Comparison of ENCODE assay signal across 9 cellular contexts in genomic region chr11:116931206-116931953, GRCh38.
DNase-seq lines count a peak whose midpoint lies in the region; ATAC-seq and TF ChIP-seq lines count a peak whose summit lies in the region.
"Had no signal": no experiment of that assay in that cellular context is flagged by ENCODE, and none has a peak within 500 bp of the region (broad histone marks: within the 10 kb centered on the region; RNA-seq: fewer than 3 reads in every experiment).

No MANE protein-coding gene starts in this region.

- peaks cover 17 to 18% of the 10 kb centered on the region in 2 experiments; a peak in 3 of 4 replicates for H3K4me1 ChIP-seq in SK-N-SH (ENCODE audit: control insufficient read depth in 1 of 2, insufficient read depth in 2 of 2, low read depth in 1 of 2, low read length in 1 of 2)

- H3K27me3 Mint-ChIP-seq in activated T-cell treated with anti-CD3 and anti-CD28 coated beads, Interleukin-2, amount 50 U/mL, for 72 hours (ENCODE audit: low read depth) = no peaks in the 10 kb centered on the region

- no peak for TF ChIP-seq EP300 in SK-N-SH (IDR thresholded peaks at IDR 0.05; ENCODE audit: borderline replicate concordance in 1 of 2, low read depth in 1 of 2, low read length in 1 of 2)

- TF ChIP-seq CTCF in SK-N-SH (IDR thresholded peaks at IDR 0.05) = no peak

- peaks cover 63% of the 10 kb centered on the region for H3K4me1 Mint-ChIP-seq in activated T-cell treated with anti-CD3 and anti-CD28 coated beads, Interleukin-2, amount 50 U/mL, for 72 hours (ENCODE audit: low read depth)

- no peaks in the 10 kb centered on the region for H4K20me1 ChIP-seq in SK-N-SH (ENCODE audit: insufficient read depth)

- H3K36me3 Mint-ChIP-seq in activated T-cell treated with anti-CD3 and anti-CD28 coated beads, Interleukin-2, amount 50 U/mL, for 72 hours (ENCODE audit: insufficient read depth in 2 of 2) = peaks cover 8 to 11% of the 10 kb centered on the region in 2 donors

- H3K27ac Mint-ChIP-seq in activated T-cell treated with anti-CD3 and anti-CD28 coated beads, Interleukin-2, amount 50 U/mL, for 72 hours = peak overlapping the region; percentile 47

- H3F3A ChIP-seq in SK-N-SH (replicated peaks; ENCODE audit: insufficient read depth) = no peaks in the 10 kb centered on the region

- peak overlapping the region; percentile 68 to 88 for H3K4me3 Mint-ChIP-seq in activated T-cell treated with anti-CD3 and anti-CD28 coated beads, Interleukin-2, amount 50 U/mL, for 72 hours

- peaks cover 0 to 5% of the 10 kb centered on the region in 2 experiments for H3K36me3 ChIP-seq in SK-N-SH (replicated peaks in 1 of 2; ENCODE audit: control insufficient read depth in 1 of 2, insufficient read depth in 2 of 2, low read length in 1 of 2)

- H3K9ac ChIP-seq in SK-N-SH = no peak overlapping the region

- H3K27me3 ChIP-seq in SK-N-SH (ENCODE audit: insufficient read depth) = no peaks in the 10 kb centered on the region

- no peaks in the 10 kb centered on the region for H3K79me2 ChIP-seq in SK-N-SH (ENCODE audit: insufficient read depth)

- POLR2A ChIA-PET in SK-N-SH (lab: Yijun Ruan, JAX) = no interaction called here

- H3K9me3 Mint-ChIP-seq in activated T-cell treated with anti-CD3 and anti-CD28 coated beads, Interleukin-2, amount 50 U/mL, for 72 hours = peaks cover 4 to 6% of the 10 kb centered on the region in 2 donors

- no peaks in the 10 kb centered on the region for H3K9me3 ChIP-seq in SK-N-SH

- H3K9me2 ChIP-seq in SK-N-SH = no peaks in the 10 kb centered on the region

- TF ChIP-seq RAD21 in SK-N-SH (IDR thresholded peaks at IDR 0.05; ENCODE audit: low read length) = no peak

- CTCF ChIA-PET in SK-N-SH (lab: Yijun Ruan, JAX) = interaction anchor here (1.6 kb wide), 1 partner anchor 24 kb away, joined by 4 read pairs; no protein-coding TSS in a partner anchor

- WGBS in SK-N-SH (ENCODE audit: low lambda C conversion rate) = 87% methylated on average over 7 of the region's 7 CpGs

- H3K27ac ChIP-seq in SK-N-SH (ENCODE audit: low read depth in 2 of 2, low read length in 1 of 2) = no peak overlapping the region

- H3K4me2 ChIP-seq in SK-N-SH = no peak overlapping the region

- no peak overlapping the region for H3K4me3 ChIP-seq in SK-N-SH (ENCODE audit: low read depth in 2 of 2, low read length in 1 of 2)

- intact Hi-C loops in left colon (cut with DNase I, micrococcal nuclease) = no loop called here

- DNase-seq in stimulated activated CD4-positive, alpha-beta T cell treated with anti-CD3 and anti-CD28 coated beads, Interleukin-2, amount 100 ng/mL, for 24 hours = peak; percentile 9 to 27
- no peak for DNase-seq in stimulated activated CD4-positive, alpha-beta T cell treated with anti-CD3 and anti-CD28 coated beads, Interleukin-12 subunit alpha, Interleukin-12 subunit beta, amount 100 ng/mL, for 4 hours
- peak; percentile 40 to 41 for DNase-seq in activated T-cell treated with anti-CD3 and anti-CD28 coated beads, Interleukin-2, amount 50 U/mL, for 72 hours
- DNase-seq in left colon (no peak), SK-N-SH (no peak), NCI-H82 treated with DMSO at 0.1 percent for 48 hours (lab: John Stamatoyannopoulos, UW; ENCODE audit: unreplicated experiment) (no peak)
- DNase-seq: head of caudate nucleus had no signal

- no peak overlapping the region for H2AFZ ChIP-seq in SK-N-SH (ENCODE audit: low read depth)

- ATAC-seq in activated T-cell treated with anti-CD3 and anti-CD28 coated beads, Interleukin-2, amount 50 U/mL, for 72 hours (replicated peaks in 1 of 2) = peak; percentile 81 to 82
- ATAC-seq in left colon (peak; percentile 43), HG02759 (IDR thresholded peaks at IDR 0.05; ENCODE audit: unreplicated experiment) (no peak), HG02885 (IDR thresholded peaks at IDR 0.05; ENCODE audit: poor library complexity, unreplicated experiment) (no peak)

TF ChIP-seq in SK-N-SH, 30 proteins besides CTCF, POLR2A, EP300 and RAD21:
- TF ChIP-seq ELF1 (IDR thresholded peaks at IDR 0.05) = no peak
- TF ChIP-seq NFIC (IDR thresholded peaks at IDR 0.05; ENCODE audit: borderline replicate concordance) = no peak
- TF ChIP-seq YY1 (IDR thresholded peaks at IDR 0.05; ENCODE audit: low read depth) = no peak
- no peak for TF ChIP-seq MAX (IDR thresholded peaks at IDR 0.05; ENCODE audit: low read depth)
- TF ChIP-seq GATA2 (CRISPR knock-in tag; IDR thresholded peaks at IDR 0.05) = no peak
- no peak for TF ChIP-seq FOXJ3 (CRISPR knock-in tag; IDR thresholded peaks at IDR 0.05)
- TF ChIP-seq MEF2A (IDR thresholded peaks at IDR 0.05; ENCODE audit: borderline replicate concordance, low read depth) = no peak

Comparison
In these comparisons a context has a peak if more than half of its experiments do, and no peak if none do; other contexts are left out.
1. DNase-seq: peak in stimulated activated CD4-positive, alpha-beta T cell treated with anti-CD3 and anti-CD28 coated beads, Interleukin-2, amount 100 ng/mL, for 24 hours (2 of 2) and activated T-cell treated with anti-CD3 and anti-CD28 coated beads, Interleukin-2, amount 50 U/mL, for 72 hours (2 of 2); none in stimulated activated CD4-positive, alpha-beta T cell treated with anti-CD3 and anti-CD28 coated beads, Interleukin-12 subunit alpha, Interleukin-12 subunit beta, amount 100 ng/mL, for 4 hours (single experiment), left colon (0 of 2), SK-N-SH (single experiment) and NCI-H82 treated with DMSO at 0.1 percent for 48 hours (single experiment).
2. ATAC-seq: peak in activated T-cell treated with anti-CD3 and anti-CD28 coated beads, Interleukin-2, amount 50 U/mL, for 72 hours (2 of 2) and left colon (single experiment); none in HG02759 (single experiment) and HG02885 (single experiment).